ENCODE assay signal across 13 cellular contexts in the genomic region with DNA sequence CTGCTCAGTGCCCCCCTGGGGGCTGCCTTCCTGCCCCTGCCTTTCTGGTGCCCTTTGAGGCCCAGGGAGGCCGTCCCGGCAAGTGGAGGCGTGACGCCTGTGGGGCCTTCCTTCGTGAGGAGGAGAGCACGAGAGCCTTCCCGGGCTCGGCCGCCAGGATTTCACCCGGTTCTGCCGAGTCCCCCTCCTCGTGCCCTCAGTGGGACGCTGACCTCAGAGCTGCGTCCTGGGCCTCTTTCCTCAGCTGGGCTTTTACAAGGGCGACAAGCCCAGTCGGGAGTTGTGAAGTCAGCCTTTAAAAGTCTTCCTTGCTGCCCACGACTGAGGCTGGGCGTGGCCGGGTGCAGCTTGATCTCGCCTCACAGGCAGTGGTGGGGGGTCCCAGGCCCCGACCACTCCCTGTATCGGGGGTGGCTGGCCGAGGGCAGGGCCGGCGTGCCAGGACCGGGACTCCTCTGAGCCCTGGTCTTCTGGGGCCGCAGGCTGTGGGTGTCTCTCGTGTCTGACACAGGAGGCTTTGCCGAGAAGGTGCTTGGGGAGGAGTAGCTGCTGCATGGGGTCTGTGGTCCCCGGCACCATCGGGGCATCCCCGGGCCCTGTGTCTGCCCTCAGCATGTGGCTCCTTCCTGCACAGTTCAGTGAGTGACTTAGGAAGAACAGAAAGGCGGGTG. TPM values are rescaled to one million over a fixed set of nuclear protein-coding genes. Genes with fewer than 3 reads are reported as not detected.
DNase-seq lines count a peak whose midpoint lies in the region; TF ChIP-seq lines count a peak whose summit lies in the region.
"Had no signal": no experiment of that assay in that cellular context is flagged by ENCODE, and none has a peak within 500 bp of the region (broad histone marks: within the 10 kb centered on the region; RNA-seq: fewer than 3 reads in every experiment).

No MANE protein-coding gene starts in this region.

- H3K4me3 ChIP-seq in right atrium auricular region (peak overlapping the region in 1 of 2 donors; percentile 13), OCI-LY7 (ENCODE audit: low read depth, low read length, poor library complexity, severe bottlenecking) (no peak overlapping the region)
- H3K4me3 ChIP-seq: cardiac muscle cell had no signal

- TF ChIP-seq CTCF in right atrium auricular region (IDR thresholded peaks at IDR 0.05) (no peak), Calu3 (IDR thresholded peaks at IDR 0.05; ENCODE audit: unreplicated experiment) (no peak), OCI-LY7 (conservative IDR thresholded peaks at IDR 0.05; ENCODE audit: low read length) (no peak)

- H3K4me3 Mint-ChIP-seq in Calu3 (ENCODE audit: low read depth, unreplicated experiment) = no peak overlapping the region
- H3K4me3 Mint-ChIP-seq: natural killer cell treated with Interleukin-12 subunit alpha and Interleukin-12 subunit beta and Interleukin-15 and Interleukin-18, amount 100 ng/mL, for 72 hours had no signal

- H3K9me3 Mint-ChIP-seq in Calu3 (ENCODE audit: low read depth, unreplicated experiment) = no peaks in the 10 kb centered on the region
- H3K9me3 Mint-ChIP-seq: natural killer cell treated with Interleukin-12 subunit alpha and Interleukin-12 subunit beta and Interleukin-15 and Interleukin-18, amount 100 ng/mL, for 72 hours had no signal

- H3K27me3 Mint-ChIP-seq in Calu3 (ENCODE audit: unreplicated experiment) = peaks cover 33% of the 10 kb centered on the region
- H3K27me3 Mint-ChIP-seq: natural killer cell treated with Interleukin-12 subunit alpha and Interleukin-12 subunit beta and Interleukin-15 and Interleukin-18, amount 100 ng/mL, for 72 hours had no signal

- no peaks in the 10 kb centered on the region for H3K27me3 ChIP-seq in right atrium auricular region
- H3K27me3 ChIP-seq: cardiac muscle cell had no signal

- H3K4me1 ChIP-seq in right atrium auricular region (peaks cover 0 to 66% of the 10 kb centered on the region in 2 donors), OCI-LY7 (ENCODE audit: insufficient read depth, low read length, poor library complexity, severe bottlenecking) (no peaks in the 10 kb centered on the region)

- intact Hi-C loops in Calu3 (cut with micrococcal nuclease; ENCODE audit: unreplicated experiment) = no loop called here
- intact Hi-C loops in OCI-LY7 (cut with micrococcal nuclease; ENCODE audit: unreplicated experiment) = no loop called here

- H4K20me1 ChIP-seq in OCI-LY7 (ENCODE audit: insufficient read depth, low read length) = no peaks in the 10 kb centered on the region

- H2AFZ ChIP-seq in OCI-LY7 (ENCODE audit: low read length) = no peak overlapping the region

- no peaks in the 10 kb centered on the region for H3K9me3 ChIP-seq in right atrium auricular region
- no peaks in the 10 kb centered on the region for H3K9me3 ChIP-seq in OCI-LY7 (ENCODE audit: low read length)

- DNase-seq in AG08396 (ENCODE audit: low spot score) (peak; percentile 63), astrocyte of the hippocampus (ENCODE audit: low read depth, low spot score) (peak; percentile 33), right atrium auricular region (ENCODE audit: low spot score) (no peak), retina (peak; percentile 46), NCI-H2227 (lab: John Stamatoyannopoulos, UW; ENCODE audit: unreplicated experiment) (no peak), Calu3 (no peak), NCI-H2171 (lab: John Stamatoyannopoulos, UW) (no peak), OCI-LY7 (ENCODE audit: low spot score) (no peak)
- DNase-seq: ACHN, SW 1271 had no signal

- no peaks in the 10 kb centered on the region for H3K36me3 Mint-ChIP-seq in Calu3 (ENCODE audit: insufficient read depth, unreplicated experiment)
- H3K36me3 Mint-ChIP-seq: natural killer cell treated with Interleukin-12 subunit alpha and Interleukin-12 subunit beta and Interleukin-15 and Interleukin-18, amount 100 ng/mL, for 72 hours had no signal

- H3K36me3 ChIP-seq in right atrium auricular region = no peaks in the 10 kb centered on the region
- no peaks in the 10 kb centered on the region for H3K36me3 ChIP-seq in OCI-LY7 (ENCODE audit: insufficient read depth, low read length)
- H3K36me3 ChIP-seq: cardiac muscle cell had no signal

- H3K27ac ChIP-seq in right atrium auricular region = peak overlapping the region; percentile 66 to 81
- H3K27ac ChIP-seq in OCI-LY7 (ENCODE audit: low read depth, low read length, poor library complexity, severe bottlenecking) = no peak overlapping the region
- H3K27ac ChIP-seq: cardiac muscle cell had no signal

- no peak overlapping the region for H3K27ac Mint-ChIP-seq in Calu3 (ENCODE audit: unreplicated experiment)
- H3K27ac Mint-ChIP-seq: natural killer cell treated with Interleukin-12 subunit alpha and Interleukin-12 subunit beta and Interleukin-15 and Interleukin-18, amount 100 ng/mL, for 72 hours had no signal

- CTCF ChIA-PET in Calu3 (lab: Charles Lee) (interaction anchor here (0.8 kb wide), 1 partner anchor 32 kb away, joined by 3 read pairs; no protein-coding TSS in a partner anchor), OCI-LY7 (lab: Charles Lee; ENCODE audit: unreplicated experiment) (no interaction called here)

- POLR2A ChIA-PET in OCI-LY7 (lab: Charles Lee) = no interaction called here

- no peak overlapping the region for H3K4me2 ChIP-seq in OCI-LY7 (ENCODE audit: low read length)

- no peaks in the 10 kb centered on the region for H3K79me2 ChIP-seq in OCI-LY7 (ENCODE audit: insufficient read depth, low read depth, low read length)

- BruUV-seq in Calu3 (replicated peaks; lab: Mats Ljungman, UMichigan) (no TSS peak), OCI-LY7 (replicated peaks; lab: Mats Ljungman, UMichigan) (no TSS peak)

- no peaks in the 10 kb centered on the region for H3K9me2 ChIP-seq in OCI-LY7 (ENCODE audit: insufficient read depth, low read length)

- H3K4me1 Mint-ChIP-seq in Calu3 (ENCODE audit: low read depth, unreplicated experiment) = no peaks in the 10 kb centered on the region

RNA-seq across cellular contexts. Expression of gene FAM20C, which starts 41.8 kb away (rescaled TPM):
- total RNA-seq in right atrium auricular region (10 to 100 TPM; 13.7 to 19.9 TPM), Calu3 (2022) (4.9 and 9.1 TPM in 2 replicates), OCI-LY7 (2022) (not detected in 2 replicates)
- total RNA-seq in OCI-LY7 (2014; rRNA removed; shearing (Covaris generic)) = not detected in 2 replicates

RNA-seq across cellular contexts. Expression of gene FOXL3, which starts 55.8 kb away (rescaled TPM):
- total RNA-seq in right atrium auricular region (not detected), Calu3 (2022) (not detected in 2 replicates), OCI-LY7 (2022) (not detected in 2 replicates)
- not detected in 2 replicates for total RNA-seq in OCI-LY7 (2014; rRNA removed; shearing (Covaris generic))
- total RNA-seq: cardiac muscle cell; glomerular endothelial cell; natural killer cell treated with Interleukin-12 subunit alpha and Interleukin-12 subunit beta and Interleukin-15 and Interleukin-18, amount 100 ng/mL, for 72 hours had no signal

Comparison
In these comparisons a context has a peak if more than half of its experiments do, and no peak if none do; other contexts are left out.
1. DNase-seq: peak in AG08396 (single experiment), astrocyte of the hippocampus (single experiment) and retina (single experiment); none in right atrium auricular region (single experiment), NCI-H2227 (single experiment), Calu3 (single experiment), NCI-H2171 (single experiment) and OCI-LY7 (single experiment).